Comparison of ENCODE assay signal across 12 cellular contexts in the genomic region with DNA sequence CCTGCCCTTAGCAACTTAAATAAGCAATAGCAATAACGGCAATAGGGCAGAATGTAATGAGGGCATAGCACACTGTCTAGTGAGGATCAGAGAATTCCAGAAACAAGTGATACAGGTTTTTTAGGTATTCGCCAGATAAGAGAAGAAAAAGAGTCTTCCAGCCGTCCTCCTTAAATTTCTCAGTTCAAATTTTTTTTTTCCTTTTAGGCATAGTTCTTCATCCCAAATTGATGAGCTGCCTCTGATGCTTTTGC. TPM values are rescaled to one million over a fixed set of nuclear protein-coding genes. Genes with fewer than 3 reads are reported as not detected.
DNase-seq lines count a peak whose midpoint lies in the region; ATAC-seq, FAIRE-seq and TF ChIP-seq lines count a peak whose summit lies in the region.
"Had no signal": no experiment of that assay in that cellular context is flagged by ENCODE, and none has a peak within 500 bp of the region (broad histone marks: within the 10 kb centered on the region; RNA-seq: fewer than 3 reads in every experiment).

No MANE protein-coding gene starts in this region.

- no peak for TF ChIP-seq EP300 in HepG2 (IDR thresholded peaks at IDR 0.05; ENCODE audit: low read depth in 2 of 2, low read length in 2 of 2)
- TF ChIP-seq EP300 in HepG2 (CRISPR knock-in tag; IDR thresholded peaks at IDR 0.05; ENCODE audit: borderline replicate concordance) = no peak

- no peak overlapping the region; the same call in 1 of the 2 replicates for H3K4me2 ChIP-seq in HepG2 (ENCODE audit: low read depth, low read length)

- CTCF ChIA-PET in HepG2 (lab: Yijun Ruan, JAX; ENCODE audit: low intra/inter-chr PET ratio, low total read pairs) (interaction anchor here (1.2 to 3.2 kb wide), 5 partner anchors 15 to 192 kb away, joined by 4 to 44 read pairs (median 8); no protein-coding TSS in a partner anchor), GM10248 (lab: Yijun Ruan, JAX) (interaction anchor here (0.7 to 9.7 kb wide), 32 partner anchors 9 to 289 kb away, joined by 3 to 257 read pairs (median 8); no protein-coding TSS in a partner anchor)
- CTCF ChIA-PET in activated CD8-positive, alpha-beta T cell treated with anti-CD3 and anti-CD28 coated beads, Interleukin-2, amount 10 ng/mL, durations not matched to agents 7 days and 5 days (lab: Charles Lee) = interaction anchor here (0.7 to 8.9 kb wide), 43 partner anchors 8 to 289 kb away, joined by 3 to 334 read pairs (median 11); a partner anchor contains a TSS

- H3K79me2 ChIP-seq in HepG2 (ENCODE audit: insufficient read depth, low read length) = peaks cover 6% of the 10 kb centered on the region

- no TSS peak for BruUV-seq in HepG2 (replicated peaks; lab: Mats Ljungman, UMichigan)

- H3K36me3 ChIP-seq in HepG2 (replicated peaks in 1 of 2; ENCODE audit: control insufficient read depth in 1 of 2, insufficient read depth in 2 of 2, low read length in 2 of 2) (peaks cover 0 to 7% of the 10 kb centered on the region in 2 experiments; a peak in 3 of 5 replicates), right lobe of liver (no peaks in the 10 kb centered on the region)
- H3K36me3 ChIP-seq: MG63 had no signal

- FAIRE-seq in HepG2 (lab: Jason Lieb, UNC) = no peak

- H3K9ac ChIP-seq in HepG2 (ENCODE audit: insufficient read depth, low read depth, low read length) = no peak overlapping the region

- no peak for TF ChIP-seq RAD21 in HepG2 (CRISPR knock-in tag; IDR thresholded peaks at IDR 0.05)

- H3K27ac Mint-ChIP-seq in activated CD8-positive, alpha-beta T cell treated with anti-CD3 and anti-CD28 coated beads, Interleukin-2, amount 10 ng/mL, durations not matched to agents 7 days and 5 days = peak overlapping the region; percentile 100
- H3K27ac Mint-ChIP-seq in mesothelial cell of epicardium (peak overlapping the region; percentile 77), type B pancreatic cell (peak overlapping the region; percentile 99)

- no peak for DNase-seq in HepG2 (ENCODE audit: low spot score)
- no peak for DNase-seq in right lobe of liver
- no peak for DNase-seq in activated CD8-positive, alpha-beta T cell treated with anti-CD3 and anti-CD28 coated beads, Interleukin-2, amount 10 ng/mL, durations not matched to agents 7 days and 5 days
- no peak for DNase-seq in mesothelial cell of epicardium (ENCODE audit: low spot score in 2 of 2, unreplicated experiment in 2 of 2)
- DNase-seq in type B pancreatic cell (ENCODE audit: extremely low spot score, unreplicated experiment) = no peak
- DNase-seq in NCI-H2081 treated with DMSO at 0.1 percent for 48 hours (lab: John Stamatoyannopoulos, UW) = no peak
- no peak for DNase-seq in GM10248 (ENCODE audit: extremely low spot score)
- no peak for DNase-seq in SHP77 (lab: John Stamatoyannopoulos, UW)

- H4K20me1 ChIP-seq in HepG2 (ENCODE audit: insufficient read depth, low read length) = no peaks in the 10 kb centered on the region

- in situ Hi-C loops in HepG2 (cut with HindIII; ENCODE audit: extremely low pct_ligation_motif_present, low pct_unique_long_range_greater_than_20kb) = loop anchor here (5.0 kb wide), 2 partner anchors 97 to 187 kb away; no protein-coding TSS in a partner anchor

- TF ChIP-seq POLR2A in HepG2 (IDR thresholded peaks at IDR 0.05; ENCODE audit: insufficient read depth in 1 of 2, low read depth in 2 of 2, low read length in 2 of 2) (no peak), right lobe of liver (IDR thresholded peaks at IDR 0.05) (no peak)

- H3K9me3 Mint-ChIP-seq in activated CD8-positive, alpha-beta T cell treated with anti-CD3 and anti-CD28 coated beads, Interleukin-2, amount 10 ng/mL, durations not matched to agents 7 days and 5 days (ENCODE audit: insufficient read depth) = no peaks in the 10 kb centered on the region
- H3K9me3 Mint-ChIP-seq in mesothelial cell of epicardium (no peaks in the 10 kb centered on the region), type B pancreatic cell (no peaks in the 10 kb centered on the region)
- H3K9me3 Mint-ChIP-seq: H9 had no signal

- peak overlapping the region; percentile 84 for H3K4me3 Mint-ChIP-seq in activated CD8-positive, alpha-beta T cell treated with anti-CD3 and anti-CD28 coated beads, Interleukin-2, amount 10 ng/mL, durations not matched to agents 7 days and 5 days
- H3K4me3 Mint-ChIP-seq in mesothelial cell of epicardium (no peak overlapping the region), type B pancreatic cell (peak overlapping the region; percentile 99)

- no peak for TF ChIP-seq CTCF in HepG2 (CRISPR knock-in tag; IDR thresholded peaks at IDR 0.05)
- no peak for TF ChIP-seq CTCF in right lobe of liver (IDR thresholded peaks at IDR 0.05)
- TF ChIP-seq CTCF in mesothelial cell of epicardium (IDR thresholded peaks at IDR 0.05; ENCODE audit: unreplicated experiment) = no peak
- no peak for TF ChIP-seq CTCF in type B pancreatic cell (conservative IDR thresholded peaks at IDR 0.05)
- no peak for TF ChIP-seq CTCF in GM10248 (IDR thresholded peaks at IDR 0.05; ENCODE audit: control extremely low read depth, extremely low read depth, low read depth, missing control alignments)

- H2AFZ ChIP-seq in HepG2 (ENCODE audit: low read length) = no peak overlapping the region

- H3K9me3 ChIP-seq in HepG2 (ENCODE audit: low read length) (no peaks in the 10 kb centered on the region), right lobe of liver (no peaks in the 10 kb centered on the region)
- H3K9me3 ChIP-seq: MG63, SJSA1, thoracic aorta had no signal

- intact Hi-C loops in HepG2 (cut with micrococcal nuclease; ENCODE audit: unreplicated experiment) = loop anchor here (1.0 to 5.0 kb wide), 3 partner anchors 92 to 187 kb away; a partner anchor contains a TSS
- intact Hi-C loops in right lobe of liver (cut with DNase I) = loop anchor here in 1 of 2 donors (10.0 kb wide), 1 partner anchor 85 kb away; no protein-coding TSS in a partner anchor

- H3K4me1 ChIP-seq in HepG2 (ENCODE audit: insufficient read depth, low read length) (peaks cover 48% of the 10 kb centered on the region), right lobe of liver (peaks cover 0 to 47% (median 24%) of the 10 kb centered on the region in 4 donors)

- H3K27me3 Mint-ChIP-seq in activated CD8-positive, alpha-beta T cell treated with anti-CD3 and anti-CD28 coated beads, Interleukin-2, amount 10 ng/mL, durations not matched to agents 7 days and 5 days (ENCODE audit: low read depth) = no peaks in the 10 kb centered on the region
- H3K27me3 Mint-ChIP-seq in mesothelial cell of epicardium (ENCODE audit: low read depth) (no peaks in the 10 kb centered on the region), type B pancreatic cell (no peaks in the 10 kb centered on the region)

- H3K4me1 Mint-ChIP-seq in activated CD8-positive, alpha-beta T cell treated with anti-CD3 and anti-CD28 coated beads, Interleukin-2, amount 10 ng/mL, durations not matched to agents 7 days and 5 days (ENCODE audit: low read depth) = peaks cover 73% of the 10 kb centered on the region
- H3K4me1 Mint-ChIP-seq in mesothelial cell of epicardium (peaks cover 46% of the 10 kb centered on the region), type B pancreatic cell (ENCODE audit: unreplicated experiment) (peaks cover 44% of the 10 kb centered on the region)

- 65% methylated on average over 3 of the region's 3 CpGs for WGBS in HepG2 (ENCODE audit: low lambda C conversion rate)
- WGBS in right lobe of liver (ENCODE audit: insufficient coverage, low coverage, low lambda C conversion rate, missing lambda C conversion rate) = 57% methylated on average over 3 of the region's 3 CpGs

- H3K27ac ChIP-seq in HepG2 (ENCODE audit: extremely low read length, insufficient read depth, low read length) (no peak overlapping the region), right lobe of liver (no peak overlapping the region)

- H3K4me3 ChIP-seq in HepG2 (replicated peaks in 1 of 3; ENCODE audit: insufficient read depth in 1 of 3, low read depth in 2 of 3, low read length in 3 of 3) = no peak overlapping the region
- H3K4me3 ChIP-seq in right lobe of liver = no peak overlapping the region

- no peak for ATAC-seq in HepG2
- no peak for ATAC-seq in right lobe of liver
- ATAC-seq in activated CD8-positive, alpha-beta T cell treated with anti-CD3 and anti-CD28 coated beads, Interleukin-2, amount 10 ng/mL, durations not matched to agents 7 days and 5 days = no peak

- POLR2A ChIA-PET in HepG2 (lab: Yijun Ruan, JAX) (interaction anchor here (0.7 to 7.0 kb wide), 10 partner anchors 30 to 195 kb away, joined by 3 to 127 read pairs (median 4); a partner anchor contains a TSS), GM10248 (lab: Yijun Ruan, JAX) (interaction anchor here (1.0 kb wide), 1 partner anchor 98 kb away, joined by 3 read pairs; no protein-coding TSS in a partner anchor)
- POLR2A ChIA-PET in activated CD8-positive, alpha-beta T cell treated with anti-CD3 and anti-CD28 coated beads, Interleukin-2, amount 10 ng/mL, durations not matched to agents 7 days and 5 days (lab: Charles Lee) = interaction anchor here (1.0 to 8.3 kb wide), 19 partner anchors 11 to 289 kb away, joined by 3 to 325 read pairs (median 10); a partner anchor contains a TSS

- H3K27me3 ChIP-seq in HepG2 (ENCODE audit: control insufficient read depth in 1 of 2, insufficient read depth in 2 of 2, low read length in 2 of 2) = no peaks in the 10 kb centered on the region; a peak in 1 of 5 replicates
- no peaks in the 10 kb centered on the region for H3K27me3 ChIP-seq in right lobe of liver
- H3K27me3 ChIP-seq: MG63, SJSA1 had no signal

- peaks cover 42% of the 10 kb centered on the region for H3K36me3 Mint-ChIP-seq in activated CD8-positive, alpha-beta T cell treated with anti-CD3 and anti-CD28 coated beads, Interleukin-2, amount 10 ng/mL, durations not matched to agents 7 days and 5 days (ENCODE audit: low read depth)
- H3K36me3 Mint-ChIP-seq in mesothelial cell of epicardium (peaks cover 7% of the 10 kb centered on the region), type B pancreatic cell (peaks cover 4% of the 10 kb centered on the region)

RNA-seq across cellular contexts. Expression of a gene that starts 1.8 kb away (rescaled TPM):
- total RNA-seq in HepG2 (2016; rRNA removed; fragmentation: Illumina TruSeq; extraction: Trizol) = 7.9 and 13.5 TPM in 2 replicates
- total RNA-seq in HepG2 (2016; cell fraction: cytosol; rRNA removed; fragmentation: Illumina TruSeq; extraction: Trizol; ENCODE audit: low read depth) = 4.3 and 4.8 TPM in 2 replicates
- 8.9 and 14.1 TPM in 2 replicates for total RNA-seq in HepG2 (2016; cell fraction: insoluble cytoplasmic fraction; rRNA removed; fragmentation: Illumina TruSeq; extraction: Trizol)
- 9.7 and 9.9 TPM in 2 replicates for total RNA-seq in HepG2 (2016; cell fraction: membrane; rRNA removed; fragmentation: Illumina TruSeq; extraction: Trizol)
- total RNA-seq in HepG2 (2016; cell fraction: nucleus; rRNA removed; fragmentation: Illumina TruSeq; extraction: Trizol) = 14.6 and 15.0 TPM in 2 replicates
- polyA plus RNA-seq in HepG2 (2011; rRNA removed) = 22.7 and 26.0 TPM in 2 replicates
- 21.0 and 27.5 TPM in 2 replicates for polyA plus RNA-seq in HepG2 (2011; cell fraction: cytosol; rRNA removed)
- polyA plus RNA-seq in HepG2 (2011; cell fraction: nucleus; rRNA removed) = 14.3 and 18.5 TPM in 2 replicates
- 13.6 and 14.8 TPM in 2 replicates for polyA plus RNA-seq in HepG2 (2012)
- polyA plus RNA-seq in HepG2 (2016; cell fraction: cytosol; fragmentation: Illumina TruSeq; extraction: Trizol; ENCODE audit: low read depth) = 2.9 and 4.4 TPM in 2 replicates
- 6.7 and 7.2 TPM in 2 replicates for polyA plus RNA-seq in HepG2 (2016; cell fraction: insoluble cytoplasmic fraction; fragmentation: Illumina TruSeq; extraction: Trizol; ENCODE audit: low read depth)
- polyA plus RNA-seq in HepG2 (2016; cell fraction: membrane; fragmentation: Illumina TruSeq; extraction: Trizol; ENCODE audit: low read depth) = 5.3 and 7.0 TPM in 2 replicates
- polyA plus RNA-seq in HepG2 (2016; cell fraction: nucleus; fragmentation: Illumina TruSeq; extraction: Trizol; ENCODE audit: insufficient read depth, low read depth) = 16.2 and 17.4 TPM in 2 replicates
- polyA minus RNA-seq in HepG2 (2011; rRNA and poly(A)+ RNA removed; ENCODE audit: low replicate concordance) = 41.6 and 80.7 TPM in 2 replicates
- polyA minus RNA-seq in HepG2 (2011; cell fraction: cytosol; rRNA and poly(A)+ RNA removed) = 15.5 and 15.7 TPM in 2 replicates
- 11.7 and 14.5 TPM in 2 replicates for polyA minus RNA-seq in HepG2 (2011; cell fraction: nucleus; rRNA and poly(A)+ RNA removed)
- 10 to 100 TPM; 13.2 to 27.8 (median 19.2) TPM for total RNA-seq in right lobe of liver
- total RNA-seq in activated CD8-positive, alpha-beta T cell treated with anti-CD3 and anti-CD28 coated beads, Interleukin-2, amount 10 ng/mL, durations not matched to agents 7 days and 5 days = 10 to 100 TPM; 19.9 to 20.3 TPM
- 10.7 to 14.0 TPM (median 13.1 TPM) in 3 replicates for total RNA-seq in mesothelial cell of epicardium
- total RNA-seq in type B pancreatic cell (ENCODE audit: low replicate concordance) = 13.3 and 15.3 TPM in 2 replicates

RNA-seq across cellular contexts. Expression of a gene that starts 36.9 kb away (rescaled TPM):
- total RNA-seq in HepG2 (2016; rRNA removed; fragmentation: Illumina TruSeq; extraction: Trizol) (9.0 and 13.2 TPM in 2 replicates), right lobe of liver (10 to 100 TPM in 5 of 6 experiments, 1 to 10 TPM in 1; 9.6 to 16.9 (median 14.1) TPM), mesothelial cell of epicardium (25.8 to 28.8 TPM (median 28.4 TPM) in 3 replicates), type B pancreatic cell (ENCODE audit: low replicate concordance) (29.7 and 40.7 TPM in 2 replicates)
- total RNA-seq in HepG2 (2016; cell fraction: cytosol; rRNA removed; fragmentation: Illumina TruSeq; extraction: Trizol; ENCODE audit: low read depth) = 6.6 and 7.7 TPM in 2 replicates
- 7.9 and 11.9 TPM in 2 replicates for total RNA-seq in HepG2 (2016; cell fraction: insoluble cytoplasmic fraction; rRNA removed; fragmentation: Illumina TruSeq; extraction: Trizol)
- 21.8 and 26.5 TPM in 2 replicates for total RNA-seq in HepG2 (2016; cell fraction: membrane; rRNA removed; fragmentation: Illumina TruSeq; extraction: Trizol)
- total RNA-seq in HepG2 (2016; cell fraction: nucleus; rRNA removed; fragmentation: Illumina TruSeq; extraction: Trizol) = 9.5 and 10.6 TPM in 2 replicates
- 35.3 and 40.6 TPM in 2 replicates for polyA plus RNA-seq in HepG2 (2011; rRNA removed)
- polyA plus RNA-seq in HepG2 (2011; cell fraction: cytosol; rRNA removed) = 29.0 and 30.0 TPM in 2 replicates
- 32.6 and 39.8 TPM in 2 replicates for polyA plus RNA-seq in HepG2 (2011; cell fraction: nucleus; rRNA removed)
- polyA plus RNA-seq in HepG2 (2012) = 12.9 and 16.3 TPM in 2 replicates
- polyA plus RNA-seq in HepG2 (2016; cell fraction: cytosol; fragmentation: Illumina TruSeq; extraction: Trizol; ENCODE audit: low read depth) = 13.9 and 14.2 TPM in 2 replicates
- 13.2 and 16.6 TPM in 2 replicates for polyA plus RNA-seq in HepG2 (2016; cell fraction: insoluble cytoplasmic fraction; fragmentation: Illumina TruSeq; extraction: Trizol; ENCODE audit: low read depth)
- 30.8 and 32.0 TPM in 2 replicates for polyA plus RNA-seq in HepG2 (2016; cell fraction: membrane; fragmentation: Illumina TruSeq; extraction: Trizol; ENCODE audit: low read depth)
- 19.3 and 23.8 TPM in 2 replicates for polyA plus RNA-seq in HepG2 (2016; cell fraction: nucleus; fragmentation: Illumina TruSeq; extraction: Trizol; ENCODE audit: insufficient read depth, low read depth)
- 33.5 and 53.0 TPM in 2 replicates for polyA minus RNA-seq in HepG2 (2011; rRNA and poly(A)+ RNA removed; ENCODE audit: low replicate concordance)
- 11.3 and 14.6 TPM in 2 replicates for polyA minus RNA-seq in HepG2 (2011; cell fraction: cytosol; rRNA and poly(A)+ RNA removed)
- polyA minus RNA-seq in HepG2 (2011; cell fraction: nucleus; rRNA and poly(A)+ RNA removed) = 8.4 and 8.7 TPM in 2 replicates
- 10 to 100 TPM; 47.6 to 50.9 TPM for total RNA-seq in activated CD8-positive, alpha-beta T cell treated with anti-CD3 and anti-CD28 coated beads, Interleukin-2, amount 10 ng/mL, durations not matched to agents 7 days and 5 days
